30 cellular contexts compared by ENCODE assay signal in genomic region chr18:23336072-23336471, GRCh38.
DNase-seq lines count a peak whose midpoint lies in the region; ATAC-seq and TF ChIP-seq lines count a peak whose summit lies in the region.
"Had no signal": no experiment of that assay in that cellular context is flagged by ENCODE, and none has a peak within 500 bp of the region (broad histone marks: within the 10 kb centered on the region; RNA-seq: fewer than 3 reads in every experiment).

No MANE protein-coding gene starts in this region.

- dilution Hi-C loops in mammary epithelial cell (cut with HindIII; ENCODE audit: low sequenced_read_pairs), result no loop called here

- H3K4me2 ChIP-seq in mammary epithelial cell (ENCODE audit: insufficient read depth, low read depth, low read length), result no peak overlapping the region

- no peak overlapping the region for H3K9ac ChIP-seq in mammary epithelial cell (ENCODE audit: insufficient read depth, low read length)

- in situ Hi-C loops in mammary epithelial cell (cut with MboI; ENCODE audit: low sequenced_read_pairs in 2 of 2), result no loop called here

- no peaks in the 10 kb centered on the region for H3K79me2 ChIP-seq in mammary epithelial cell (ENCODE audit: insufficient read depth, low read length)

- H3K27me3 Mint-ChIP-seq in MCF 10A (ENCODE audit: insufficient read depth, unreplicated experiment), result no peaks in the 10 kb centered on the region
- H3K27me3 Mint-ChIP-seq: activated naive CD8-positive, alpha-beta T cell; CD4-positive, alpha-beta T cell; IgD-negative memory B cell; naive thymus-derived CD8-positive, alpha-beta T cell; stimulated activated naive B cell treated with anti-CD40 and anti-IgM and Interleukin-4, amounts not matched to agents 10 μg/mL and 1 μg/mL and 100 μg/mL, for 72 hours; type B pancreatic cell had no signal

- no peak overlapping the region for H3K4me3 Mint-ChIP-seq in MCF 10A (ENCODE audit: unreplicated experiment)
- H3K4me3 Mint-ChIP-seq: activated naive CD8-positive, alpha-beta T cell; CD4-positive, alpha-beta T cell; IgD-negative memory B cell; naive thymus-derived CD8-positive, alpha-beta T cell; stimulated activated naive B cell treated with anti-CD40 and anti-IgM and Interleukin-4, amounts not matched to agents 10 μg/mL and 1 μg/mL and 100 μg/mL, for 72 hours; T-helper 2 cell treated with Interferon-gamma antibody and Interleukin-4, amounts not matched to agents 5 μg/mL and 100 μg/mL, for 36 hours; type B pancreatic cell had no signal

- TF ChIP-seq EP300 in sigmoid colon (IDR thresholded peaks at IDR 0.05), result no peak

- H3K4me1 Mint-ChIP-seq in MCF 10A (ENCODE audit: insufficient read depth, unreplicated experiment), result no peaks in the 10 kb centered on the region
- H3K4me1 Mint-ChIP-seq: naive thymus-derived CD8-positive, alpha-beta T cell had no signal

- H3K27me3 ChIP-seq in mammary epithelial cell (ENCODE audit: insufficient read depth, low read length) (no peaks in the 10 kb centered on the region), right cardiac atrium (ENCODE audit: control insufficient read depth, insufficient read depth) (no peaks in the 10 kb centered on the region), sigmoid colon (no peaks in the 10 kb centered on the region)
- H3K27me3 ChIP-seq: breast epithelium, colonic mucosa, esophagus squamous epithelium, Peyer's patch had no signal

- no TSS peak for BruUV-seq in mammary epithelial cell (replicated peaks; lab: Mats Ljungman, UMichigan)
- BruUV-seq in MCF 10A (replicated peaks; lab: Mats Ljungman, UMichigan), result no TSS peak

- no peak for TF ChIP-seq POLR2A in sigmoid colon (IDR thresholded peaks at IDR 0.05)

- peak; percentile 67 to 69 for ATAC-seq in right cardiac atrium
- no peak for ATAC-seq in sciatic nerve
- ATAC-seq: naive thymus-derived CD8-positive, alpha-beta T cell had no signal

- H3K4me3 ChIP-seq in mammary epithelial cell (replicated peaks in 1 of 3; ENCODE audit: insufficient read depth in 1 of 3, low read depth in 2 of 3, low read length in 3 of 3) (no peak overlapping the region), right cardiac atrium (ENCODE audit: low read length) (no peak overlapping the region), sigmoid colon (no peak overlapping the region)
- H3K4me3 ChIP-seq: breast epithelium, colonic mucosa, esophagus squamous epithelium, Peyer's patch, prostate gland had no signal

- H3K36me3 ChIP-seq in mammary epithelial cell (ENCODE audit: insufficient read depth, low read length) (no peaks in the 10 kb centered on the region), sigmoid colon (peaks cover 0 to 3% (median 0%) of the 10 kb centered on the region in 4 donors)
- H3K36me3 ChIP-seq: breast epithelium, colonic mucosa, esophagus squamous epithelium, Peyer's patch, prostate gland had no signal

- POLR2A ChIA-PET in MCF 10A (lab: Yijun Ruan, JAX), result no interaction called here

- intact Hi-C loops in mammary epithelial cell (cut with micrococcal nuclease) (no loop called here), MCF 10A (cut with micrococcal nuclease) (no loop called here), right cardiac atrium (cut with DNase I) (no loop called here), sciatic nerve (cut with DNase I) (no loop called here), sigmoid colon (cut with DNase I) (loop anchor here (5.0 kb wide), 1 partner anchor 144 kb away; no protein-coding TSS in a partner anchor)

- H3K27ac Mint-ChIP-seq in MCF 10A (ENCODE audit: low read depth, unreplicated experiment), result no peak overlapping the region
- H3K27ac Mint-ChIP-seq: activated naive CD8-positive, alpha-beta T cell; CD4-positive, alpha-beta T cell; IgD-negative memory B cell; naive thymus-derived CD8-positive, alpha-beta T cell; stimulated activated naive B cell treated with anti-CD40 and anti-IgM and Interleukin-4, amounts not matched to agents 10 μg/mL and 1 μg/mL and 100 μg/mL, for 72 hours; T-helper 2 cell treated with Interferon-gamma antibody and Interleukin-4, amounts not matched to agents 5 μg/mL and 100 μg/mL, for 36 hours; type B pancreatic cell had no signal

- DNase-seq in mammary epithelial cell, result peak; percentile 30
- no peak for DNase-seq in MCF 10A (ENCODE audit: unreplicated experiment)
- DNase-seq in dermis microvascular lymphatic vessel endothelial cell (ENCODE audit: low read depth in 2 of 2), result peak; percentile 96 to 98
- no peak for DNase-seq in right cardiac atrium
- peak; percentile 12 for DNase-seq in sciatic nerve (ENCODE audit: low spot score)
- DNase-seq in sigmoid colon, result no peak
- DNase-seq in GM03348 (ENCODE audit: low spot score), result no peak
- DNase-seq in MV-4-11 (lab: John Stamatoyannopoulos, UW), result no peak
- DNase-seq: 8988T; activated effector memory CD4-positive, alpha-beta T cell treated with Interleukin-2 at 50 U/mL for 16 hours; anterior cingulate cortex; CD4-positive, alpha-beta T cell; colonic mucosa; esophagus squamous epithelium; hypothalamus; naive thymus-derived CD8-positive, alpha-beta T cell; NCI-H1048; NCI-H2107; NCI-H345; NCI-H774; Peyer's patch; SIG-M5; stimulated activated naive B cell treated with anti-CD40 and anti-IgM and Interleukin-4, amounts not matched to agents 10 μg/mL and 1 μg/mL and 100 μg/mL, for 72 hours; substantia nigra had no signal

- CTCF ChIA-PET in mammary epithelial cell (lab: Charles Lee; ENCODE audit: low non-redundant PET) (no interaction called here), MCF 10A (lab: Yijun Ruan, JAX) (interaction anchor here (0.6 kb wide), 1 partner anchor 208 kb away, joined by 3 read pairs; no protein-coding TSS in a partner anchor)

- H4K20me1 ChIP-seq in mammary epithelial cell (ENCODE audit: insufficient read depth, low read length), result no peaks in the 10 kb centered on the region

- peaks cover 3% of the 10 kb centered on the region for H3K36me3 Mint-ChIP-seq in MCF 10A (ENCODE audit: insufficient read depth, unreplicated experiment)

- H3K9me3 ChIP-seq in mammary epithelial cell (replicated peaks; ENCODE audit: insufficient read depth, low read length) (no peaks in the 10 kb centered on the region), right cardiac atrium (ENCODE audit: control insufficient read depth, low read length) (no peaks in the 10 kb centered on the region), sigmoid colon (no peaks in the 10 kb centered on the region)
- H3K9me3 ChIP-seq: breast epithelium, colonic mucosa, esophagus squamous epithelium, Peyer's patch, prostate gland had no signal

- 86% methylated on average over 6 of the region's 6 CpGs for WGBS in mammary epithelial cell (ENCODE audit: low coverage, missing lambda C conversion rate)
- 33% methylated on average over 6 of the region's 6 CpGs for WGBS in right cardiac atrium
- 82 to 91% methylated on average over 6 of the region's 6 CpGs for WGBS in sigmoid colon, 2 donors

- no peak for TF ChIP-seq CTCF in mammary epithelial cell (conservative IDR thresholded peaks at IDR 0.05 in 1 of 2, IDR thresholded peaks at IDR 0.05 in 1 of 2; ENCODE audit: extremely low read depth in 1 of 2, insufficient read depth in 1 of 2, low read depth in 1 of 2, low read length in 2 of 2)
- no peak for TF ChIP-seq CTCF in MCF 10A (IDR thresholded peaks at IDR 0.05; ENCODE audit: unreplicated experiment)
- TF ChIP-seq CTCF in sigmoid colon (IDR thresholded peaks at IDR 0.05), result no peak

- H3K9me3 Mint-ChIP-seq in MCF 10A (ENCODE audit: unreplicated experiment), result no peaks in the 10 kb centered on the region
- H3K9me3 Mint-ChIP-seq: CD4-positive, alpha-beta T cell; IgD-negative memory B cell; naive thymus-derived CD8-positive, alpha-beta T cell; stimulated activated naive B cell treated with anti-CD40 and anti-IgM and Interleukin-4, amounts not matched to agents 10 μg/mL and 1 μg/mL and 100 μg/mL, for 72 hours; T-helper 2 cell treated with Interferon-gamma antibody and Interleukin-4, amounts not matched to agents 5 μg/mL and 100 μg/mL, for 36 hours; type B pancreatic cell had no signal

- H3K27ac ChIP-seq in mammary epithelial cell (ENCODE audit: insufficient read depth, low read depth, low read length), result no peak overlapping the region
- H3K27ac ChIP-seq in right cardiac atrium (ENCODE audit: low read length), result no peak overlapping the region
- no peak overlapping the region for H3K27ac ChIP-seq in sigmoid colon
- H3K27ac ChIP-seq: colonic mucosa, Peyer's patch, prostate gland had no signal

- H3K4me1 ChIP-seq in mammary epithelial cell (ENCODE audit: insufficient read depth, low read length), result no peaks in the 10 kb centered on the region
- peaks cover 3% of the 10 kb centered on the region for H3K4me1 ChIP-seq in right cardiac atrium (ENCODE audit: control insufficient read depth, insufficient read depth, low read length)
- H3K4me1 ChIP-seq in sigmoid colon, result no peaks in the 10 kb centered on the region
- H3K4me1 ChIP-seq: breast epithelium, colonic mucosa, Peyer's patch, prostate gland had no signal

- no peak overlapping the region for H2AFZ ChIP-seq in mammary epithelial cell (ENCODE audit: low read depth, low read length)

Comparison
In these comparisons a context has a peak if more than half of its experiments do, and no peak if none do; other contexts are left out.
1. DNase-seq: peak in mammary epithelial cell (single experiment), dermis microvascular lymphatic vessel endothelial cell (2 of 2) and sciatic nerve (single experiment); none in MCF 10A (single experiment), right cardiac atrium (0 of 3), sigmoid colon (single experiment), GM03348 (single experiment) and MV-4-11 (single experiment).